ENCODE assay signal across 16 cellular contexts in genomic region chr2:42932271-42933151, GRCh38.
DNase-seq lines count a peak whose midpoint lies in the region; ATAC-seq, FAIRE-seq and TF ChIP-seq lines count a peak whose summit lies in the region.
"Had no signal": no experiment of that assay in that cellular context is flagged by ENCODE, and none has a peak within 500 bp of the region (broad histone marks: within the 10 kb centered on the region; RNA-seq: fewer than 3 reads in every experiment).

No MANE protein-coding gene starts in this region.

- no peaks in the 10 kb centered on the region for H3K27me3 ChIP-seq in HepG2 (ENCODE audit: control insufficient read depth in 1 of 2, insufficient read depth in 2 of 2, low read length in 2 of 2)
- H3K27me3 ChIP-seq in right lobe of liver, result no peaks in the 10 kb centered on the region
- no peaks in the 10 kb centered on the region for H3K27me3 ChIP-seq in left ventricle myocardium inferior (ENCODE audit: low read depth)
- no peaks in the 10 kb centered on the region for H3K27me3 ChIP-seq in ovary

- whole genome bisulfite sequencing in HepG2 (ENCODE audit: low lambda C conversion rate), result 66% methylated on average over 13 of the region's 13 CpGs
- WGBS in right lobe of liver (ENCODE audit: insufficient coverage, low coverage, low lambda C conversion rate, missing lambda C conversion rate), result 75% methylated on average over 2 of the region's 13 CpGs
- WGBS in ovary, 3 donors, result 72 to 79% (median 73%) methylated on average over 13 of the region's 13 CpGs

- no peaks in the 10 kb centered on the region for H3K79me2 ChIP-seq in HepG2 (ENCODE audit: insufficient read depth, low read length)

- in situ Hi-C loops in HepG2 (cut with HindIII; ENCODE audit: extremely low pct_ligation_motif_present, low pct_unique_long_range_greater_than_20kb), result no loop called here

- no peak overlapping the region for H3K9ac ChIP-seq in HepG2 (ENCODE audit: insufficient read depth, low read depth, low read length)

- H3K4me3 ChIP-seq in HepG2 (replicated peaks in 1 of 3; ENCODE audit: insufficient read depth in 1 of 3, low read depth in 2 of 3, low read length in 3 of 3) (no peak overlapping the region), right lobe of liver (no peak overlapping the region), left ventricle myocardium inferior (no peak overlapping the region), ovary (no peak overlapping the region)
- H3K4me3 ChIP-seq: GM12878 had no signal

- H3K9me3 ChIP-seq in HepG2 (ENCODE audit: low read length) (no peaks in the 10 kb centered on the region), right lobe of liver (no peaks in the 10 kb centered on the region), left ventricle myocardium inferior (replicated peaks) (no peaks in the 10 kb centered on the region), ovary (no peaks in the 10 kb centered on the region)

- no TSS peak for BruUV-seq in HepG2 (replicated peaks; lab: Mats Ljungman, UMichigan)

- POLR2A ChIA-PET in HepG2 (lab: Yijun Ruan, JAX), result interaction anchor here (0.6 to 10.9 kb wide), 10 partner anchors 11 to 663 kb away, joined by 3 to 169 read pairs (median 3); partner anchors contain the start of genes THADA and ZFP36L2

- no peak for TF ChIP-seq EP300 in HepG2 (IDR thresholded peaks at IDR 0.05; ENCODE audit: low read depth in 2 of 2, low read length in 2 of 2)
- TF ChIP-seq EP300 in HepG2 (CRISPR knock-in tag; IDR thresholded peaks at IDR 0.05; ENCODE audit: borderline replicate concordance), result no peak
- TF ChIP-seq EP300 in ovary (IDR thresholded peaks at IDR 0.05), result no peak

- DNase-seq in HepG2 (ENCODE audit: low spot score), result no peak
- no peak for DNase-seq in right lobe of liver
- DNase-seq in left ventricle myocardium inferior, result no peak
- DNase-seq in ovary, result peak in 1 of 5 donors; percentile 21
- DNase-seq in left colon, result no peak
- no peak for DNase-seq in NCI-H1048 (lab: John Stamatoyannopoulos, UW)
- DNase-seq: activated CD8-positive, alpha-beta T cell treated with anti-CD3 and anti-CD28 coated beads for 36 hours; amygdala; CD8-positive, alpha-beta memory T cell; MM.1S; NCI-H2171; SHP77 treated with DMSO at 0.1 percent for 48 hours had no signal

- FAIRE-seq in HepG2 (lab: Jason Lieb, UNC), result no peak
- FAIRE-seq: A204.1, GM12878 had no signal

- H4K20me1 ChIP-seq in HepG2 (ENCODE audit: insufficient read depth, low read length), result no peaks in the 10 kb centered on the region

- ATAC-seq in HepG2 (no peak), right lobe of liver (no peak), left colon (no peak), GM21576 (IDR thresholded peaks at IDR 0.05; ENCODE audit: unreplicated experiment) (no peak), GM21367 (IDR thresholded peaks at IDR 0.05; ENCODE audit: unreplicated experiment) (no peak)
- ATAC-seq: activated CD8-positive, alpha-beta T cell treated with anti-CD3 and anti-CD28 coated beads for 36 hours had no signal

- H3K27ac ChIP-seq in HepG2 (ENCODE audit: extremely low read length, insufficient read depth, low read length) (peak overlapping the region; percentile 14), right lobe of liver (no peak overlapping the region), left ventricle myocardium inferior (replicated peaks) (peak overlapping the region; percentile 92), ovary (peak overlapping the region; percentile 28 to 56)

- TF ChIP-seq RAD21 in HepG2 (CRISPR knock-in tag; IDR thresholded peaks at IDR 0.05), result no peak

- intact Hi-C loops in HepG2 (cut with micrococcal nuclease; ENCODE audit: unreplicated experiment) (no loop called here), right lobe of liver (cut with DNase I) (no loop called here), left ventricle myocardium inferior (cut with micrococcal nuclease) (no loop called here), ovary (cut with DNase I) (loop anchor here in 1 of 4 donors (10.0 kb wide), 1 partner anchor 68 kb away; no protein-coding TSS in a partner anchor), left colon (cut with DNase I, micrococcal nuclease) (loop anchor here (10.0 kb wide), 2 partner anchors 88 to 98 kb away; no protein-coding TSS in a partner anchor)

- no peak overlapping the region for H3K4me2 ChIP-seq in HepG2 (ENCODE audit: low read depth, low read length)

- H2AFZ ChIP-seq in HepG2 (ENCODE audit: low read length), result peak overlapping the region; percentile 38

- peaks cover 100% of the 10 kb centered on the region for H3K4me1 ChIP-seq in HepG2 (ENCODE audit: insufficient read depth, low read length)
- peaks cover 0 to 39% (median 15%) of the 10 kb centered on the region in 4 donors for H3K4me1 ChIP-seq in right lobe of liver
- peaks cover 100% of the 10 kb centered on the region for H3K4me1 ChIP-seq in left ventricle myocardium inferior
- peaks cover 36% of the 10 kb centered on the region for H3K4me1 ChIP-seq in ovary (ENCODE audit: insufficient read depth)

- H3K36me3 ChIP-seq in HepG2 (replicated peaks in 1 of 2; ENCODE audit: control insufficient read depth in 1 of 2, insufficient read depth in 2 of 2, low read length in 2 of 2) (no peaks in the 10 kb centered on the region), right lobe of liver (no peaks in the 10 kb centered on the region), left ventricle myocardium inferior (no peaks in the 10 kb centered on the region), ovary (no peaks in the 10 kb centered on the region)

- CTCF ChIA-PET in HepG2 (lab: Yijun Ruan, JAX; ENCODE audit: low intra/inter-chr PET ratio, low total read pairs), result interaction anchor here (1.7 kb wide), 1 partner anchor 73 kb away, joined by 5 read pairs; no protein-coding TSS in a partner anchor

- TF ChIP-seq POLR2A in HepG2 (IDR thresholded peaks at IDR 0.05; ENCODE audit: insufficient read depth in 1 of 2, low read depth in 2 of 2, low read length in 2 of 2) (no peak), right lobe of liver (IDR thresholded peaks at IDR 0.05) (no peak), ovary (IDR thresholded peaks at IDR 0.05) (no peak)

- TF ChIP-seq CTCF in HepG2 (CRISPR knock-in tag; IDR thresholded peaks at IDR 0.05) (no peak), right lobe of liver (IDR thresholded peaks at IDR 0.05) (no peak), left ventricle myocardium inferior (IDR thresholded peaks at IDR 0.05; ENCODE audit: borderline replicate concordance) (no peak), ovary (IDR thresholded peaks at IDR 0.05) (no peak)

TF ChIP-seq in HepG2, 621 proteins besides CTCF, POLR2A, EP300 and RAD21 (continues in another document):
- TF ChIP-seq PRDM10 (CRISPR knock-in tag; IDR thresholded peaks at IDR 0.05; ENCODE audit: low read depth) (no peak), ZNF841 (CRISPR knock-in tag; IDR thresholded peaks at IDR 0.05; ENCODE audit: borderline replicate concordance) (no peak), ZFX (CRISPR knock-in tag; IDR thresholded peaks at IDR 0.05; ENCODE audit: low read depth) (peak; percentile 46), NR0B2 (CRISPR knock-in tag; IDR thresholded peaks at IDR 0.05) (peak; percentile 29; the same call in 1 of the 2 replicates), PHF8 (CRISPR knock-in tag; IDR thresholded peaks at IDR 0.05) (0 out of 2 replicates have a peak, but pooled peaks have one; percentile 11), ZNF354B (CRISPR knock-in tag; IDR thresholded peaks at IDR 0.05) (0 out of 2 replicates have a peak, but pooled peaks have one; percentile 17)

Comparison
In these comparisons a context has a peak if more than half of its experiments do, and no peak if none do; other contexts are left out.
1. H3K27ac ChIP-seq: peak in HepG2 (single experiment), left ventricle myocardium inferior (single experiment) and ovary (2 of 2); none in right lobe of liver (0 of 3).
2. intact Hi-C loops: an anchor here in left colon (10.0 kb wide); none called in HepG2, right lobe of liver and left ventricle myocardium inferior.